31 cellular contexts compared by ENCODE assay signal in genomic region chr4:5137927-5138326, GRCh38.
A peak's percentile ranks its signal among the peaks of the same experiment; 100 is the strongest.
DNase-seq lines count a peak whose midpoint lies in the region; ATAC-seq, FAIRE-seq and TF ChIP-seq lines count a peak whose summit lies in the region.
"Had no signal": no experiment of that assay in that cellular context is flagged by ENCODE, and none has a peak within 500 bp of the region (broad histone marks: within the 10 kb centered on the region; RNA-seq: fewer than 3 reads in every experiment).

No MANE protein-coding gene starts in this region.

- H3K4me3 ChIP-seq in fibroblast of the aortic adventitia (ENCODE audit: low read depth, low read length) (no peak overlapping the region), pancreas (no peak overlapping the region), neural progenitor cell (no peak overlapping the region)
- H3K4me3 ChIP-seq: Peyer's patch, SJSA1 had no signal

- no peak overlapping the region for H3K4me2 ChIP-seq in neural progenitor cell

- WGBS in pancreas, 2 donors, result 8 to 19% methylated on average over 9 of the region's 9 CpGs

- intact Hi-C loops in pancreas (cut with DNase I), result no loop called here

- H3K9me3 Mint-ChIP-seq in neural progenitor cell, result no peaks in the 10 kb centered on the region
- H3K9me3 Mint-ChIP-seq: activated CD4-positive, alpha-beta T cell treated with anti-CD3 and anti-CD28 coated beads, Interleukin-2, amount 10 ng/mL, durations not matched to agents 24 days and 14 days; activated T-helper 1 cell treated with anti-CD3 and anti-CD28 coated beads, Interleukin-12 subunit alpha, Interleukin-12 subunit beta, Interleukin-2, Interleukin-4 antibody, amounts not matched to agents 30 ng/mL and 10 ng/mL and 1 ng/mL, durations not matched to agents 14 hours and 24 hours and 36 hours; CD8-positive, alpha-beta T cell; naive thymus-derived CD8-positive, alpha-beta T cell had no signal

- no peaks in the 10 kb centered on the region for H3K79me2 ChIP-seq in neural progenitor cell (ENCODE audit: low read depth)
- H3K79me2 ChIP-seq: parathyroid adenoma had no signal

- H3K9ac ChIP-seq in neural progenitor cell, result no peak overlapping the region
- H3K9ac ChIP-seq: parathyroid adenoma had no signal

- H3K9me3 ChIP-seq in pancreas, result no peaks in the 10 kb centered on the region
- no peaks in the 10 kb centered on the region for H3K9me3 ChIP-seq in neural progenitor cell (ENCODE audit: low read depth)
- H3K9me3 ChIP-seq: Peyer's patch, SJSA1 had no signal

- ATAC-seq in pancreas, result peak; percentile 83 to 92 (median 89)
- ATAC-seq: activated CD8-positive, alpha-beta memory T cell treated with anti-CD3 and anti-CD28 coated beads, Interleukin-2, amount 10 ng/mL, durations not matched to agents 7 days and 5 days; CD8-positive, alpha-beta T cell; left colon; naive thymus-derived CD8-positive, alpha-beta T cell; T-helper 17 cell had no signal

- no peak overlapping the region for H3K27ac Mint-ChIP-seq in neural progenitor cell
- H3K27ac Mint-ChIP-seq: activated CD4-positive, alpha-beta T cell treated with anti-CD3 and anti-CD28 coated beads, Interleukin-2, amount 10 ng/mL, durations not matched to agents 24 days and 14 days; activated CD8-positive, alpha-beta memory T cell treated with anti-CD3 and anti-CD28 coated beads, Interleukin-2, amount 10 ng/mL, durations not matched to agents 7 days and 5 days; activated T-helper 1 cell treated with anti-CD3 and anti-CD28 coated beads, Interleukin-12 subunit alpha, Interleukin-12 subunit beta, Interleukin-2, Interleukin-4 antibody, amounts not matched to agents 30 ng/mL and 10 ng/mL and 1 ng/mL, durations not matched to agents 14 hours and 24 hours and 36 hours; CD8-positive, alpha-beta T cell; naive thymus-derived CD8-positive, alpha-beta T cell; T-helper 17 cell had no signal

- H3K36me3 ChIP-seq in pancreas (no peaks in the 10 kb centered on the region), neural progenitor cell (no peaks in the 10 kb centered on the region)
- H3K36me3 ChIP-seq: Peyer's patch, SJSA1 had no signal

- peak; percentile 91 for FAIRE-seq in RCC 7860 (lab: Jason Lieb, UNC)
- no peak for FAIRE-seq in pancreas (lab: Jason Lieb, UNC)
- FAIRE-seq: G401.6, GM18507, HTR-8/SVneo had no signal

- DNase-seq in AG20443 (ENCODE audit: low spot score) (peak; percentile 55), RCC 7860 (ENCODE audit: low spot score) (peak; percentile 59), fibroblast of the aortic adventitia (ENCODE audit: low read depth) (peak; percentile 2), pancreas (peak in 4 of 6 donors; percentile 28 to 56 (median 43)), neural progenitor cell (ENCODE audit: low spot score) (no peak), germinal center (ENCODE audit: low spot score) (no peak), SKM-1 (lab: John Stamatoyannopoulos, UW; ENCODE audit: unreplicated experiment) (no peak), middle frontal gyrus (ENCODE audit: extremely low spot score, low spot score) (no peak)
- DNase-seq: activated CD4-positive, alpha-beta T cell treated with anti-CD3 and anti-CD28 coated beads, Interleukin-2, amount 10 ng/mL, durations not matched to agents 24 days and 14 days; activated CD8-positive, alpha-beta memory T cell treated with anti-CD3 and anti-CD28 coated beads, Interleukin-2, amount 10 ng/mL, durations not matched to agents 7 days and 5 days; activated naive CD4-positive, alpha-beta T cell treated with anti-CD3 and anti-CD28 coated beads, Interleukin-2, amount 50 U/mL, for 16 hours; amygdala; caudate nucleus; CD8-positive, alpha-beta T cell; dermis blood vessel endothelial cell; DMS53; H7; left colon; naive thymus-derived CD8-positive, alpha-beta T cell; NCI-H1694; NCI-H2171 treated with DMSO at 0.1 percent for 48 hours; NCI-H524 treated with DMSO at 0.1 percent for 48 hours; Peyer's patch; T-helper 17 cell; trophoblast cell had no signal

- TF ChIP-seq CTCF in fibroblast of the aortic adventitia (IDR thresholded peaks at IDR 0.05; ENCODE audit: insufficient read depth, low read length), result no peak
- TF ChIP-seq CTCF in pancreas (IDR thresholded peaks at IDR 0.05), result no peak
- TF ChIP-seq CTCF in neural progenitor cell (IDR thresholded peaks at IDR 0.05), result no peak

- no peaks in the 10 kb centered on the region for H3K36me3 Mint-ChIP-seq in neural progenitor cell
- H3K36me3 Mint-ChIP-seq: activated CD8-positive, alpha-beta memory T cell treated with anti-CD3 and anti-CD28 coated beads, Interleukin-2, amount 10 ng/mL, durations not matched to agents 7 days and 5 days; CD8-positive, alpha-beta T cell; naive thymus-derived CD8-positive, alpha-beta T cell had no signal

- H3K4me3 Mint-ChIP-seq in neural progenitor cell, result no peak overlapping the region
- H3K4me3 Mint-ChIP-seq: activated CD4-positive, alpha-beta T cell treated with anti-CD3 and anti-CD28 coated beads, Interleukin-2, amount 10 ng/mL, durations not matched to agents 24 days and 14 days; activated CD8-positive, alpha-beta memory T cell treated with anti-CD3 and anti-CD28 coated beads, Interleukin-2, amount 10 ng/mL, durations not matched to agents 7 days and 5 days; activated T-helper 1 cell treated with anti-CD3 and anti-CD28 coated beads, Interleukin-12 subunit alpha, Interleukin-12 subunit beta, Interleukin-2, Interleukin-4 antibody, amounts not matched to agents 30 ng/mL and 10 ng/mL and 1 ng/mL, durations not matched to agents 14 hours and 24 hours and 36 hours; CD8-positive, alpha-beta T cell; naive thymus-derived CD8-positive, alpha-beta T cell; T-helper 17 cell had no signal

- no peaks in the 10 kb centered on the region for H4K20me1 ChIP-seq in neural progenitor cell (ENCODE audit: low read depth)

- no peaks in the 10 kb centered on the region for H3F3A ChIP-seq in neural progenitor cell (ENCODE audit: low read depth)

- H3K27me3 Mint-ChIP-seq in neural progenitor cell (ENCODE audit: insufficient read depth, low read depth), result no peaks in the 10 kb centered on the region
- H3K27me3 Mint-ChIP-seq: activated CD4-positive, alpha-beta T cell treated with anti-CD3 and anti-CD28 coated beads, Interleukin-2, amount 10 ng/mL, durations not matched to agents 24 days and 14 days; activated CD8-positive, alpha-beta memory T cell treated with anti-CD3 and anti-CD28 coated beads, Interleukin-2, amount 10 ng/mL, durations not matched to agents 7 days and 5 days had no signal

- peaks cover 0 to 13% (median 12%) of the 10 kb centered on the region in 3 donors for H3K4me1 ChIP-seq in pancreas
- H3K4me1 ChIP-seq in neural progenitor cell, result peaks cover 13% of the 10 kb centered on the region
- H3K4me1 ChIP-seq: parathyroid adenoma, Peyer's patch, SJSA1 had no signal

- no peaks in the 10 kb centered on the region for H3K27me3 ChIP-seq in pancreas
- no peaks in the 10 kb centered on the region for H3K27me3 ChIP-seq in neural progenitor cell
- H3K27me3 ChIP-seq: Peyer's patch, SJSA1 had no signal

- H3K4me1 Mint-ChIP-seq in neural progenitor cell, result peaks cover 4% of the 10 kb centered on the region
- H3K4me1 Mint-ChIP-seq: activated CD4-positive, alpha-beta T cell treated with anti-CD3 and anti-CD28 coated beads, Interleukin-2, amount 10 ng/mL, durations not matched to agents 24 days and 14 days; activated CD8-positive, alpha-beta memory T cell treated with anti-CD3 and anti-CD28 coated beads, Interleukin-2, amount 10 ng/mL, durations not matched to agents 7 days and 5 days; naive thymus-derived CD8-positive, alpha-beta T cell; T-helper 17 cell had no signal

- peak overlapping the region in 2 of 4 donors; percentile 7 to 33 for H3K27ac ChIP-seq in pancreas
- H3K27ac ChIP-seq in neural progenitor cell, result no peak overlapping the region
- H3K27ac ChIP-seq: parathyroid adenoma, Peyer's patch, SJSA1 had no signal

- H2AFZ ChIP-seq in neural progenitor cell (replicated peaks), result no peak overlapping the region
- H2AFZ ChIP-seq: parathyroid adenoma had no signal

Comparison
In these comparisons a context has a peak if more than half of its experiments do, and no peak if none do; other contexts are left out.
1. DNase-seq: peak in AG20443 (single experiment), RCC 7860 (single experiment), fibroblast of the aortic adventitia (single experiment) and pancreas (4 of 6); none in neural progenitor cell (single experiment), germinal center (single experiment), SKM-1 (single experiment) and middle frontal gyrus (single experiment).